In genomic region chr17:75753514-75754377, GRCh38 we compare ENCODE assay signal across 1 cellular context.
TF ChIP-seq lines count a peak whose summit lies in the region.

No MANE protein-coding gene starts in this region.

TF ChIP-seq in K562, 482 proteins besides CTCF, POLR2A, EP300 and RAD21 (continued from another document):
- TF ChIP-seq PRDM10 (IDR thresholded peaks at IDR 0.05; ENCODE audit: partially characterized antibody) (no peak), MAFK (IDR thresholded peaks at IDR 0.05; ENCODE audit: low read length) (no peak), ETS2 (tag; IDR thresholded peaks at IDR 0.05; ENCODE audit: borderline replicate concordance, poor library complexity, severe bottlenecking) (no peak), CREM (IDR thresholded peaks at IDR 0.05; ENCODE audit: low read depth) (peak; percentile 74), NRF1 (conservative IDR thresholded peaks at IDR 0.05 in 1 of 2, IDR thresholded peaks at IDR 0.05 in 1 of 2) (peak; percentile 53 to 65), POLR3A (IDR thresholded peaks at IDR 0.05; ENCODE audit: borderline replicate concordance, extremely low read depth, insufficient read depth, insufficient read length) (no peak), ZNF395 (CRISPR knock-in tag; IDR thresholded peaks at IDR 0.05) (no peak), NR2C1 (IDR thresholded peaks at IDR 0.05) (no peak), NR2C1 (tag; IDR thresholded peaks at IDR 0.05) (no peak), CBX2 (IDR thresholded peaks at IDR 0.05; ENCODE audit: insufficient read depth, low read length, poor library complexity, severe bottlenecking) (no peak), ZNF655 (CRISPR knock-in tag; IDR thresholded peaks at IDR 0.05) (no peak), CEBPB (tag; IDR thresholded peaks at IDR 0.05) (no peak), ZNF184 (CRISPR knock-in tag; IDR thresholded peaks at IDR 0.05) (no peak)
